20 cellular contexts compared by ENCODE assay signal in genomic region chr5:172189693-172190296, GRCh38. TPM values are rescaled to one million over a fixed set of nuclear protein-coding genes. Genes with fewer than 3 reads are reported as not detected.
DNase-seq lines count a peak whose midpoint lies in the region; ATAC-seq and TF ChIP-seq lines count a peak whose summit lies in the region.
"Had no signal": no experiment of that assay in that cellular context is flagged by ENCODE, and none has a peak within 500 bp of the region (broad histone marks: within the 10 kb centered on the region; RNA-seq: fewer than 3 reads in every experiment).

No MANE protein-coding gene starts in this region.

- 40 to 59% methylated on average over 1 of the region's 3 CpGs for WGBS in gastroesophageal sphincter (ENCODE audit: low coverage in 1 of 2), 2 donors

- TF ChIP-seq POLR2A in gastroesophageal sphincter (IDR thresholded peaks at IDR 0.05), result no peak

- no peaks in the 10 kb centered on the region for H3K36me3 Mint-ChIP-seq in glutamatergic neuron (ENCODE audit: unreplicated experiment)

- peaks cover 27% of the 10 kb centered on the region for H3K79me2 ChIP-seq in osteoblast (ENCODE audit: insufficient read depth, low read length)

- no peaks in the 10 kb centered on the region for H3K27me3 ChIP-seq in Panc1 (ENCODE audit: control insufficient read depth, insufficient read depth, low read length)
- no peaks in the 10 kb centered on the region for H3K27me3 ChIP-seq in osteoblast (ENCODE audit: insufficient read depth, low read length)
- no peaks in the 10 kb centered on the region for H3K27me3 ChIP-seq in gastroesophageal sphincter
- H3K27me3 ChIP-seq: MG63 had no signal

- no TSS peak for BruUV-seq in Panc1 (replicated peaks; lab: Mats Ljungman, UMichigan)

- no peaks in the 10 kb centered on the region for H3K9me3 ChIP-seq in ES-I3 (ENCODE audit: control insufficient read depth, insufficient read depth, low read length)
- H3K9me3 ChIP-seq in Panc1 (ENCODE audit: control insufficient read depth, insufficient read depth, low read depth, low read length), result no peaks in the 10 kb centered on the region
- H3K9me3 ChIP-seq in osteoblast (ENCODE audit: low read depth, low read length), result no peaks in the 10 kb centered on the region
- H3K9me3 ChIP-seq in gastroesophageal sphincter, result no peaks in the 10 kb centered on the region
- H3K9me3 ChIP-seq: MG63 had no signal

- in situ Hi-C loops in Panc1 (cut with HindIII; ENCODE audit: low pct_unique_long_range_greater_than_20kb, low sequenced_read_pairs), result no loop called here

- CTCF ChIA-PET in Panc1 (lab: Charles Lee), result interaction anchor here (0.6 to 2.1 kb wide), 9 partner anchors 33 to 260 kb away, joined by 5 to 19 read pairs (median 9); no protein-coding TSS in a partner anchor

- H3K4me3 Mint-ChIP-seq in glutamatergic neuron (ENCODE audit: unreplicated experiment), result peak overlapping the region; percentile 75
- H3K4me3 Mint-ChIP-seq: activated CD4-positive, alpha-beta T cell treated with anti-CD3 and anti-CD28 coated beads, Interleukin-2, amount 10 ng/mL, durations not matched to agents 7 days and 5 days; activated naive CD8-positive, alpha-beta T cell treated with anti-CD3 and anti-CD28 coated beads, Interleukin-2, amount 10 ng/mL, durations not matched to agents 7 days and 5 days had no signal

- peaks cover 4% of the 10 kb centered on the region for H3K9me3 Mint-ChIP-seq in glutamatergic neuron (ENCODE audit: unreplicated experiment)
- H3K9me3 Mint-ChIP-seq: activated CD4-positive, alpha-beta T cell treated with anti-CD3 and anti-CD28 coated beads, Interleukin-2, amount 10 ng/mL, durations not matched to agents 7 days and 5 days; activated naive CD8-positive, alpha-beta T cell treated with anti-CD3 and anti-CD28 coated beads, Interleukin-2, amount 10 ng/mL, durations not matched to agents 7 days and 5 days had no signal

- POLR2A ChIA-PET in Panc1 (lab: Charles Lee), result interaction anchor here (0.6 kb wide), 1 partner anchor 13 kb away, joined by 5 read pairs; no protein-coding TSS in a partner anchor

- no peaks in the 10 kb centered on the region for H3K36me3 ChIP-seq in ES-I3 (ENCODE audit: insufficient read depth, low read length)
- H3K36me3 ChIP-seq in Panc1 (ENCODE audit: control insufficient read depth, insufficient read depth, low read length), result no peaks in the 10 kb centered on the region; the same call in 1 of the 2 replicates
- peaks cover 3% of the 10 kb centered on the region for H3K36me3 ChIP-seq in osteoblast (ENCODE audit: insufficient read depth, low read length)
- no peaks in the 10 kb centered on the region for H3K36me3 ChIP-seq in gastroesophageal sphincter
- H3K36me3 ChIP-seq: MG63 had no signal

- peaks cover 4% of the 10 kb centered on the region for H4K20me1 ChIP-seq in osteoblast (ENCODE audit: insufficient read depth, low read length)

- peaks cover 6% of the 10 kb centered on the region for H3K27me3 Mint-ChIP-seq in glutamatergic neuron (ENCODE audit: unreplicated experiment)

- H3K4me2 ChIP-seq in osteoblast (ENCODE audit: insufficient read depth, low read length), result no peak overlapping the region

- no peak for TF ChIP-seq EP300 in gastroesophageal sphincter (IDR thresholded peaks at IDR 0.05)

- ATAC-seq in Panc1 (no peak), gastroesophageal sphincter (no peak)
- ATAC-seq: left ventricle myocardium superior; naive thymus-derived CD4-positive, alpha-beta T cell; right cardiac atrium; SK-N-SH treated with all-trans-retinoic acid at 6 μM for 48 hours had no signal

- H3K27ac Mint-ChIP-seq in glutamatergic neuron (ENCODE audit: unreplicated experiment), result peak overlapping the region; percentile 66
- H3K27ac Mint-ChIP-seq: activated CD4-positive, alpha-beta T cell treated with anti-CD3 and anti-CD28 coated beads, Interleukin-2, amount 10 ng/mL, durations not matched to agents 7 days and 5 days; activated naive CD8-positive, alpha-beta T cell treated with anti-CD3 and anti-CD28 coated beads, Interleukin-2, amount 10 ng/mL, durations not matched to agents 7 days and 5 days had no signal

- peak overlapping the region; percentile 29 for H2AFZ ChIP-seq in osteoblast (ENCODE audit: low read length)

- peaks cover 10% of the 10 kb centered on the region for H3K4me1 Mint-ChIP-seq in glutamatergic neuron (ENCODE audit: low read depth, unreplicated experiment)

- no peak for TF ChIP-seq CTCF in Panc1 (IDR thresholded peaks at IDR 0.05)
- TF ChIP-seq CTCF in glutamatergic neuron (IDR thresholded peaks at IDR 0.05; ENCODE audit: partially characterized antibody, unreplicated experiment), result no peak
- TF ChIP-seq CTCF in osteoblast (IDR thresholded peaks at IDR 0.05; ENCODE audit: extremely low read depth, low read depth, low read length), result no peak
- TF ChIP-seq CTCF in gastroesophageal sphincter (IDR thresholded peaks at IDR 0.05), result no peak

- DNase-seq in Panc1 (ENCODE audit: low read depth, low spot score) (no peak), glutamatergic neuron (no peak), osteoblast (ENCODE audit: insufficient read length, low spot score, missing footprints) (no peak), activated gamma-delta T cell treated with Interleukin-2 at 50 U/mL for 16 hours (no peak), NCI-H1694 (lab: John Stamatoyannopoulos, UW) (no peak), NCI-H446 (lab: John Stamatoyannopoulos, UW) (no peak)
- DNase-seq: activated CD4-positive, alpha-beta T cell treated with anti-CD3 and anti-CD28 coated beads, Interleukin-2, amount 10 ng/mL, durations not matched to agents 7 days and 5 days; activated naive CD8-positive, alpha-beta T cell treated with anti-CD3 and anti-CD28 coated beads, Interleukin-2, amount 10 ng/mL, durations not matched to agents 7 days and 5 days; activated T-cell treated with anti-CD3 and anti-CD28 coated beads, Interleukin-2, amount 50 U/mL, for 1 hour; left ventricle myocardium superior; MG63; NCI-H187; NCI-H510A; right cardiac atrium had no signal

- intact Hi-C loops in Panc1 (cut with micrococcal nuclease; ENCODE audit: unreplicated experiment), result loop anchor here (2.0 to 10.0 kb wide), 2 partner anchors 81 to 95 kb away; partner anchors contain the start of gene UBTD2

- H3K4me1 ChIP-seq in ES-I3 (ENCODE audit: insufficient read depth, low read length), result peaks cover 8% of the 10 kb centered on the region
- H3K4me1 ChIP-seq in Panc1 (ENCODE audit: control insufficient read depth, insufficient read depth, low read length), result peaks cover 14% of the 10 kb centered on the region; the same call in 1 of the 2 replicates
- H3K4me1 ChIP-seq in osteoblast (ENCODE audit: insufficient read depth, low read length), result peaks cover 12% of the 10 kb centered on the region
- peaks cover 0 to 33% (median 3%) of the 10 kb centered on the region in 3 donors for H3K4me1 ChIP-seq in gastroesophageal sphincter

- H3K27ac ChIP-seq in Panc1 (ENCODE audit: low read length) (peak overlapping the region; percentile 68), osteoblast (ENCODE audit: low read depth, low read length) (no peak overlapping the region), gastroesophageal sphincter (no peak overlapping the region)

- H3K9ac ChIP-seq in ES-I3 (ENCODE audit: low read depth, low read length), result peak overlapping the region; percentile 91

- H3K4me3 ChIP-seq in Panc1 (ENCODE audit: low read depth in 2 of 2, low read length in 2 of 2) (peak overlapping the region; percentile 85 to 94), osteoblast (ENCODE audit: insufficient read depth, low read length) (no peak overlapping the region), gastroesophageal sphincter (no peak overlapping the region)
- H3K4me3 ChIP-seq: MG63 had no signal

RNA-seq across cellular contexts. Expression of gene STK10, which starts 1.8 kb away (rescaled TPM):
- 34.9 TPM for total RNA-seq in Panc1 (2021; ENCODE audit: unreplicated experiment)
- 47.7 TPM for polyA plus RNA-seq in Panc1 (2012; ENCODE audit: insufficient read length)
- total RNA-seq in glutamatergic neuron (ENCODE audit: unreplicated experiment), result 84.7 TPM
- 27.1 and 32.7 TPM in 2 replicates for total RNA-seq in osteoblast
- total RNA-seq in gastroesophageal sphincter, result 10 to 100 TPM; 14.1 to 30.4 (median 19.4) TPM

RNA-seq across cellular contexts. Expression of gene EFCAB9, which starts 4.2 kb away (rescaled TPM):
- total RNA-seq in Panc1 (2021; ENCODE audit: unreplicated experiment) (not detected), glutamatergic neuron (ENCODE audit: unreplicated experiment) (not detected), osteoblast (not detected in 2 replicates), gastroesophageal sphincter (not detected)
- not detected for polyA plus RNA-seq in Panc1 (2012; ENCODE audit: insufficient read length)
- total RNA-seq: activated CD4-positive, alpha-beta T cell treated with anti-CD3 and anti-CD28 coated beads, Interleukin-2, amount 10 ng/mL, durations not matched to agents 7 days and 5 days; activated naive CD8-positive, alpha-beta T cell treated with anti-CD3 and anti-CD28 coated beads, Interleukin-2, amount 10 ng/mL, durations not matched to agents 7 days and 5 days; cardiac septum; left ventricle myocardium superior; naive thymus-derived CD4-positive, alpha-beta T cell; right cardiac atrium; subcutaneous adipose tissue had no signal
- polyA plus RNA-seq: naive thymus-derived CD4-positive, alpha-beta T cell; right cardiac atrium had no signal

Comparison
In these comparisons a context has a peak if more than half of its experiments do, and no peak if none do; other contexts are left out.
1. H3K4me3 ChIP-seq: peak in Panc1 (2 of 2); none in osteoblast (single experiment) and gastroesophageal sphincter (0 of 2).